In the genomic region with DNA sequence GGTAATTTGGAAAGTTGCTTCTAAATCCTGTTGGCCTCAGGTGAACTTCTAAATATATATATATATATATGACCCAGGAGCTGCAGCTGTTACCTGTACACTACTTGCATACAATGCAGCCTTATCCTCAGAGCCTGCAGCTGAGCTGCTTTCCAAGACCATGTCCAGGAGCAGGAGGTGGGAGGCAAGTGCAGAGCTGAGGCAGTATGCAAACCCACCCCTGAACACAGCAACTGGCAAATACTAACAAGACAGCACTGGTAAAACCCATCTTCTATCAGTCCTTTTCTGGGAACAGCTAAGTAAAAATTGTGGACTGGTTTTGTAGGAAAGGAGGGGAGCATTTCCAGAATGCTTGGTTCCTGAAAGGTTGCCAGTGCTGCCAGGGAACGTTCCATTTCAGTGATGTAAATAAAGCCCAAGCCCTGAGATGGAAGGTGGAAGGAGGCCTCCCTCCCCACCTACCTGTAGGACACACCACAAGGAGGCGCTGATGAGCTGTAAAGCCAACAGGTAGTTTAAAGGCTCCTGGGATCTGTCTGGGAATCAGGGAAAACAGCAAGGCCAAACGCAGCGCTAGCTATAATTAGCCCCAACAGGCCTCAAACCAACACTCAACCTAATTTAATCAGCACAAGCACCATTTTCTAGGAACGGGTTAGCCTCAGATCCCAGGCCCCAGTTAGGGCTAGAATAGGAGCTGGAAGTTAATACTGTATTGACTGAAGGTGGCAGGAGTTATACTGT, we compare ENCODE assay signal across 9 cellular contexts.
A peak's percentile ranks its signal among the peaks of the same experiment; 100 is the strongest.
DNase-seq lines count a peak whose midpoint lies in the region; ATAC-seq and TF ChIP-seq lines count a peak whose summit lies in the region.
"Had no signal": no experiment of that assay in that cellular context is flagged by ENCODE, and none has a peak within 500 bp of the region (broad histone marks: within the 10 kb centered on the region; RNA-seq: fewer than 3 reads in every experiment).

No MANE protein-coding gene starts in this region.

- H3K36me3 Mint-ChIP-seq in H9 (ENCODE audit: insufficient read depth in 1 of 3, low read depth in 3 of 3) (no peaks in the 10 kb centered on the region), T-helper 17 cell (ENCODE audit: low read depth) (peaks cover 4% of the 10 kb centered on the region)

- no peak overlapping the region for H2AFZ ChIP-seq in H9 (ENCODE audit: low read length)

- H3K27ac ChIP-seq in H9 (ENCODE audit: insufficient read length, low read depth, low read length) (no peak overlapping the region), right atrium auricular region (no peak overlapping the region)

- no peaks in the 10 kb centered on the region for H3K79me1 ChIP-seq in H9 (ENCODE audit: insufficient read depth, low read depth, low read length, poor library complexity, severe bottlenecking)

- H2BK120ac ChIP-seq in H9 (ENCODE audit: low read depth, low read length, poor library complexity, severe bottlenecking) = no peak overlapping the region

- no peak overlapping the region for H2BK15ac ChIP-seq in H9 (ENCODE audit: low read depth, low read length)

- H3K9me3 Mint-ChIP-seq in H9 = no peaks in the 10 kb centered on the region

- no peak overlapping the region for H3K56ac ChIP-seq in H9 (ENCODE audit: insufficient read length, low read depth, low read length)

- H3K18ac ChIP-seq in H9 (ENCODE audit: insufficient read length, low read depth, low read length) = no peak overlapping the region

- H3K27ac Mint-ChIP-seq in H9 = no peak overlapping the region; a peak in 1 of 7 replicates
- H3K27ac Mint-ChIP-seq in T-helper 17 cell = no peak overlapping the region
- H3K27ac Mint-ChIP-seq: activated naive CD8-positive, alpha-beta T cell had no signal

- H3K23ac ChIP-seq in H9 (ENCODE audit: insufficient read length, low read depth, low read length) = no peak overlapping the region

- H3K14ac ChIP-seq in H9 (ENCODE audit: insufficient read depth, low read length) = no peak overlapping the region

- no peaks in the 10 kb centered on the region for H3K79me2 ChIP-seq in H9 (ENCODE audit: insufficient read depth, low read length)

- H3K4me1 ChIP-seq in H9 (ENCODE audit: insufficient read depth, low read length) = peaks cover 10% of the 10 kb centered on the region; the same call in 1 of the 2 replicates
- peaks cover 0 to 32% of the 10 kb centered on the region in 2 donors for H3K4me1 ChIP-seq in right atrium auricular region

- TF ChIP-seq CTCF in H9 (conservative IDR thresholded peaks at IDR 0.05) (peak; percentile 91), right atrium auricular region (IDR thresholded peaks at IDR 0.05) (peak; percentile 63 to 90)

- H3K27me3 ChIP-seq in H9 (ENCODE audit: insufficient read depth, low read length) = no peaks in the 10 kb centered on the region
- H3K27me3 ChIP-seq in right atrium auricular region = no peaks in the 10 kb centered on the region

- no peak overlapping the region for H4K91ac ChIP-seq in H9 (ENCODE audit: insufficient read length, low read depth, low read length)

- H3K4me1 Mint-ChIP-seq in H9 = peaks cover 6 to 8% of the 10 kb centered on the region in 2 experiments; a peak in 3 of 4 replicates
- H3K4me1 Mint-ChIP-seq in T-helper 17 cell = peaks cover 2% of the 10 kb centered on the region

- no peak overlapping the region for H3T11ph ChIP-seq in H9 (ENCODE audit: low read length)

- H3K4me3 Mint-ChIP-seq in H9 (no peak overlapping the region), T-helper 17 cell (no peak overlapping the region)
- H3K4me3 Mint-ChIP-seq: activated naive CD8-positive, alpha-beta T cell had no signal

- peak; percentile 71 for ATAC-seq in T-helper 17 cell
- ATAC-seq in sciatic nerve = peak; percentile 95
- ATAC-seq in GM21526 (IDR thresholded peaks at IDR 0.05; ENCODE audit: low FRiP score, unreplicated experiment) = no peak

- no CpG with 5 or more reads among the region's 5 CpGs for WGBS in H9 (ENCODE audit: extremely low coverage, insufficient read length, low lambda C conversion rate)

- H2BK12ac ChIP-seq in H9 (ENCODE audit: insufficient read length, low read depth, low read length) = no peak overlapping the region

- no peak overlapping the region for H4K8ac ChIP-seq in H9 (replicated peaks; ENCODE audit: insufficient read length, low read depth, low read length)

- no peaks in the 10 kb centered on the region for H3K36me3 ChIP-seq in right atrium auricular region

- no peaks in the 10 kb centered on the region for H4K20me1 ChIP-seq in H9 (ENCODE audit: control insufficient read depth, insufficient read depth, insufficient read length)

- no peak overlapping the region for H3K4me2 ChIP-seq in H9 (ENCODE audit: insufficient read depth, insufficient read length, low read length)

- H2BK5ac ChIP-seq in H9 (ENCODE audit: insufficient read length, low read length) = no peak overlapping the region

- H3K4me3 ChIP-seq in right atrium auricular region = no peak overlapping the region

- H4K5ac ChIP-seq in H9 (ENCODE audit: insufficient read length, low read depth, low read length) = no peak overlapping the region

- no peak overlapping the region for H2BK20ac ChIP-seq in H9 (ENCODE audit: low read depth, low read length, poor library complexity, severe bottlenecking)

- H3K27me3 Mint-ChIP-seq in H9 (ENCODE audit: low read depth) (no peaks in the 10 kb centered on the region), T-helper 17 cell (no peaks in the 10 kb centered on the region)
- H3K27me3 Mint-ChIP-seq: activated naive CD8-positive, alpha-beta T cell had no signal

- no peak overlapping the region for H3K4ac ChIP-seq in H9 (ENCODE audit: low read depth, low read length)

- intact Hi-C loops in sciatic nerve (cut with DNase I) = loop anchor here (10.0 kb wide), 1 partner anchor 151 kb away; the partner anchor contains the start of gene MAP3K5

- no peak overlapping the region for H3K9ac ChIP-seq in H9 (ENCODE audit: extremely low read depth, insufficient read length, low read length)

- H3K23me2 ChIP-seq in H9 (ENCODE audit: insufficient read length, low read depth, low read length, poor library complexity, severe bottlenecking) = no peaks in the 10 kb centered on the region

- H2AK5ac ChIP-seq in H9 (ENCODE audit: insufficient read length, low read length) = no peak overlapping the region

- DNase-seq in DMS 273 treated with DMSO at 0.1 percent for 48 hours (lab: John Stamatoyannopoulos, UW) = peak; percentile 60
- DNase-seq in H9 = peak; percentile 92
- DNase-seq in NCI-H146 (lab: John Stamatoyannopoulos, UW) = peak; percentile 94
- peak; percentile 62 to 85 (median 69) for DNase-seq in T-helper 17 cell
- peak in 54 of 56 donors; percentile 3 to 80 (median 37) for DNase-seq in amygdala (lab: John Stamatoyannopoulos, UW)
- peak; percentile 87 for DNase-seq in right atrium auricular region (ENCODE audit: low spot score)
- DNase-seq in sciatic nerve (ENCODE audit: low spot score) = peak; percentile 97

- no peaks in the 10 kb centered on the region for H3K9me3 ChIP-seq in H9 (ENCODE audit: control insufficient read depth, low read depth, low read length)
- H3K9me3 ChIP-seq in T-helper 17 cell (ENCODE audit: control insufficient read depth, low read length, poor library complexity, severe bottlenecking) = no peaks in the 10 kb centered on the region
- H3K9me3 ChIP-seq in right atrium auricular region = no peaks in the 10 kb centered on the region

Comparison
In these comparisons a context has a peak if more than half of its experiments do, and no peak if none do; other contexts are left out.
1. DNase-seq: peak in every context shown above with its lines; median percentile 97 in sciatic nerve; 94 in NCI-H146; 92 in H9; 87 in right atrium auricular region; 69 in T-helper 17 cell; 60 in DMS 273 treated with DMSO at 0.1 percent for 48 hours; 37 in amygdala.